24 cellular contexts compared by ENCODE assay signal in genomic region chr2:66548422-66548821, GRCh38.
"Had no signal": no experiment of that assay in that cellular context is flagged by ENCODE, and none has a peak within 500 bp of the region (broad histone marks: within the 10 kb centered on the region; RNA-seq: fewer than 3 reads in every experiment).

No MANE protein-coding gene starts in this region.

- H3K9me3 Mint-ChIP-seq: activated naive CD4-positive, alpha-beta T cell treated with anti-CD3 and anti-CD28 coated beads, Interleukin-2, amount 50 U/mL, for 72 hours; activated T-cell treated with anti-CD3 and anti-CD28 coated beads, Interleukin-2, amount 50 U/mL, for 24 hours; naive B cell; neural progenitor cell; WTC11 had no signal

- H3K9me3 ChIP-seq: ascending aorta, gastroesophageal sphincter, mucosa of descending colon, thoracic aorta, upper lobe of right lung had no signal

- DNase-seq: activated CD4-positive, alpha-beta T cell treated with anti-CD3 and anti-CD28 coated beads, Interleukin-2, amount 50 U/mL, for 4 hours; activated CD8-positive, alpha-beta memory T cell treated with anti-CD3 and anti-CD28 coated beads for 24 hours; activated CD8-positive, alpha-beta memory T cell treated with anti-CD3 and anti-CD28 coated beads, Interleukin-2, amount 50 U/mL, for 4 hours; activated T-cell treated with anti-CD3 and anti-CD28 coated beads, Interleukin-2, amount 50 U/mL, for 24 hours; brain microvascular endothelial cell; central memory CD4-positive, alpha-beta T cell; effector memory CD4-positive, alpha-beta T cell; head of caudate nucleus; islet precursor cell; left cardiac atrium; mesenchymal stem cell; mucosa of descending colon; naive B cell; stimulated activated CD4-positive, alpha-beta T cell treated with anti-CD3 and anti-CD28 coated beads, Interleukin-4, amount 100 ng/mL, for 1 hour; stimulated activated naive CD4-positive, alpha-beta T cell; T-helper 9 cell; upper lobe of right lung had no signal

- H3K4me3 ChIP-seq: ascending aorta, gastroesophageal sphincter, mucosa of descending colon, neural progenitor cell, thoracic aorta, upper lobe of right lung had no signal

- H3K4me1 Mint-ChIP-seq: activated T-helper 17 cell treated with anti-CD3 and anti-CD28 coated beads, Interleukin-2, amount 50 U/mL, for 72 hours; naive B cell had no signal

- H3K4me3 Mint-ChIP-seq: activated T-cell treated with anti-CD3 and anti-CD28 coated beads, Interleukin-2, amount 50 U/mL, for 24 hours; activated T-helper 17 cell treated with anti-CD3 and anti-CD28 coated beads, Interleukin-2, amount 50 U/mL, for 72 hours; naive B cell; neural progenitor cell; WTC11 had no signal

- H3K36me3 Mint-ChIP-seq: activated naive CD4-positive, alpha-beta T cell treated with anti-CD3 and anti-CD28 coated beads, Interleukin-2, amount 50 U/mL, for 72 hours; naive B cell; WTC11 had no signal

- H3K9ac ChIP-seq: neural progenitor cell had no signal

- H3K27ac Mint-ChIP-seq: activated naive CD4-positive, alpha-beta T cell treated with anti-CD3 and anti-CD28 coated beads, Interleukin-2, amount 50 U/mL, for 72 hours; activated T-cell treated with anti-CD3 and anti-CD28 coated beads, Interleukin-2, amount 50 U/mL, for 24 hours; activated T-helper 17 cell treated with anti-CD3 and anti-CD28 coated beads, Interleukin-2, amount 50 U/mL, for 72 hours; naive B cell; neural progenitor cell; WTC11 had no signal

- H3K27me3 ChIP-seq: ascending aorta, brain microvascular endothelial cell, gastroesophageal sphincter, neural progenitor cell, upper lobe of right lung had no signal

- H3K27me3 Mint-ChIP-seq: naive B cell had no signal

- ATAC-seq: activated naive CD4-positive, alpha-beta T cell treated with anti-CD3 and anti-CD28 coated beads, Interleukin-2, amount 50 U/mL, for 72 hours; activated T-helper 17 cell treated with anti-CD3 and anti-CD28 coated beads, Interleukin-2, amount 50 U/mL, for 72 hours; gastroesophageal sphincter; mucosa of descending colon; upper lobe of right lung; WTC11 had no signal

- H3K36me3 ChIP-seq: ascending aorta, brain microvascular endothelial cell, neural progenitor cell, upper lobe of right lung had no signal
